20 cellular contexts compared by ENCODE assay signal in genomic region chr12:31772186-31772585, GRCh38. TPM values are rescaled to one million over a fixed set of nuclear protein-coding genes. Genes with fewer than 3 reads are reported as not detected.
DNase-seq lines count a peak whose midpoint lies in the region; ATAC-seq, FAIRE-seq and TF ChIP-seq lines count a peak whose summit lies in the region.
"Had no signal": no experiment of that assay in that cellular context is flagged by ENCODE, and none has a peak within 500 bp of the region (broad histone marks: within the 10 kb centered on the region; RNA-seq: fewer than 3 reads in every experiment).

No MANE protein-coding gene starts in this region.

- no peaks in the 10 kb centered on the region for H3K79me2 ChIP-seq in H1 (ENCODE audit: control insufficient read depth in 1 of 2, insufficient read depth in 2 of 2, low read length in 2 of 2)

- H3K23ac ChIP-seq in H1 (ENCODE audit: insufficient read length), result no peak overlapping the region

- H3K27ac ChIP-seq in cardiac muscle cell (peak overlapping the region; percentile 96), heart left ventricle (no peak overlapping the region), H1 (ENCODE audit: low read depth, low read length) (no peak overlapping the region)
- H3K27ac ChIP-seq: HL-60, SJSA1 had no signal

- no peak overlapping the region for H4K8ac ChIP-seq in H1 (ENCODE audit: extremely low read depth, insufficient read depth, low read length)

- 0 out of 2 replicates have a peak overlapping the region, but pooled peaks have one; percentile 39 for H2BK12ac ChIP-seq in H1 (ENCODE audit: low read depth, low read length)

- H2AK5ac ChIP-seq in H1 (ENCODE audit: low read depth, low read length), result no peak overlapping the region

- FAIRE-seq in H1 (lab: Jason Lieb, UNC), result no peak
- FAIRE-seq: G401.6 had no signal

- DNase-seq in cardiac muscle cell (ENCODE audit: low read depth in 1 of 2, low spot score in 1 of 2), result peak in 1 of 2 donors; percentile 62
- no peak for DNase-seq in heart left ventricle
- no peak for DNase-seq in H1 (ENCODE audit: low read depth in 1 of 2, low spot score in 2 of 2)
- no peak for DNase-seq in mesothelial cell of epicardium (ENCODE audit: low spot score in 2 of 2, unreplicated experiment in 2 of 2)
- DNase-seq in type B pancreatic cell (ENCODE audit: extremely low spot score, unreplicated experiment), result no peak
- DNase-seq in DMS153 treated with DMSO at 0.1 percent for 48 hours (lab: John Stamatoyannopoulos, UW; ENCODE audit: unreplicated experiment), result no peak
- DNase-seq in ureter (ENCODE audit: low spot score), result no peak
- no peak for DNase-seq in stimulated activated CD4-positive, alpha-beta T cell treated with anti-CD3 and anti-CD28 coated beads, Interleukin-15, amount 100 ng/mL, for 24 hours
- DNase-seq: Karpas-422, NCI-H1092, NCI-H1436, NCI-H187, NCI-H446, NCI-H526, NCI-H82, Right ventricle myocardium superior, RPMI8226 had no signal

- WGBS in heart left ventricle, 4 donors, result 77 to 85% (median 82%) methylated on average over 4 of the region's 4 CpGs
- WGBS in H1 (ENCODE audit: extremely low coverage in 1 of 2, insufficient coverage in 1 of 2, insufficient read length in 1 of 2, insufficient replicate concordance in 2 of 2, low coverage in 1 of 2, low lambda C conversion rate in 2 of 2, missing lambda C conversion rate in 1 of 2), 2 experiments, result 87% methylated on average over 4 of the region's 4 CpGs; no CpG with 5 or more reads in 1 of the 2 experiments

- H3K18ac ChIP-seq in H1 (ENCODE audit: extremely low read depth, low read length), result no peak overlapping the region

- no peak overlapping the region for H4K5ac ChIP-seq in H1 (ENCODE audit: insufficient read length, low read depth, low read length)

- H4K20me1 ChIP-seq in H1 (replicated peaks in 1 of 2; ENCODE audit: control insufficient read depth in 1 of 2, insufficient read depth in 2 of 2, low read length in 2 of 2), result no peaks in the 10 kb centered on the region

- H3K9me3 ChIP-seq in cardiac muscle cell (ENCODE audit: low read depth) (no peaks in the 10 kb centered on the region), heart left ventricle (peaks cover 0 to 4% (median 0%) of the 10 kb centered on the region in 12 donors), H1 (ENCODE audit: insufficient read depth in 2 of 2, low read depth in 1 of 2, low read length in 1 of 2) (no peaks in the 10 kb centered on the region)
- H3K9me3 ChIP-seq: SJSA1 had no signal

- H3K4me1 ChIP-seq in cardiac muscle cell (ENCODE audit: low read depth) (peaks cover 17% of the 10 kb centered on the region), heart left ventricle (peaks cover 0 to 11% (median 0%) of the 10 kb centered on the region in 12 donors), H1 (replicated peaks in 1 of 4; ENCODE audit: control insufficient read depth in 3 of 4, insufficient read depth in 4 of 4, low read length in 3 of 4) (peaks cover 0 to 2% (median 1%) of the 10 kb centered on the region in 4 experiments; a peak in 4 of 7 replicates)
- H3K4me1 ChIP-seq: SJSA1 had no signal

- intact Hi-C loops in heart left ventricle (cut with DNase I), result no loop called here

- H3K4me2 ChIP-seq in H1 (ENCODE audit: insufficient read depth in 1 of 2, low read depth in 2 of 2, low read length in 2 of 2), result no peak overlapping the region

- H3K36me3 Mint-ChIP-seq in mesothelial cell of epicardium (peaks cover 8% of the 10 kb centered on the region), type B pancreatic cell (peaks cover 7% of the 10 kb centered on the region)

- no peak overlapping the region for H3K56ac ChIP-seq in H1 (replicated peaks; ENCODE audit: insufficient read length, low read depth, low read length)

- H3K4me3 Mint-ChIP-seq in mesothelial cell of epicardium (no peak overlapping the region), type B pancreatic cell (no peak overlapping the region)

- H3K36me3 ChIP-seq in cardiac muscle cell (no peaks in the 10 kb centered on the region), heart left ventricle (no peaks in the 10 kb centered on the region), H1 (ENCODE audit: control insufficient read depth in 2 of 4, insufficient read depth in 4 of 4, low read length in 3 of 4) (no peaks in the 10 kb centered on the region)
- H3K36me3 ChIP-seq: SJSA1 had no signal

- H3K23me2 ChIP-seq in H1 (ENCODE audit: low read depth, low read length), result no peaks in the 10 kb centered on the region

- no peak overlapping the region for H3K9ac ChIP-seq in H1 (replicated peaks in 1 of 4; ENCODE audit: extremely low read depth in 1 of 4, low read depth in 3 of 4, low read length in 3 of 4)

- no peak overlapping the region; the same call in 1 of the 2 replicates for H2BK20ac ChIP-seq in H1 (ENCODE audit: low read length)

- H3K27ac Mint-ChIP-seq in mesothelial cell of epicardium (peak overlapping the region; percentile 93), type B pancreatic cell (peak overlapping the region; percentile 90)

- H3K4me3 ChIP-seq in cardiac muscle cell (no peak overlapping the region), heart left ventricle (no peak overlapping the region), H1 (ENCODE audit: extremely low read depth in 1 of 4, insufficient read depth in 2 of 4, low read depth in 3 of 4, low read length in 4 of 4) (no peak overlapping the region)
- H3K4me3 ChIP-seq: SJSA1 had no signal

- H2BK120ac ChIP-seq in H1 (replicated peaks; ENCODE audit: low read depth, low read length), result no peak overlapping the region

- CTCF ChIA-PET in H1 (lab: Charles Lee; ENCODE audit: partially characterized antibody), result interaction anchor here (0.6 to 1.7 kb wide), 7 partner anchors 8 to 90 kb away, joined by 3 to 7 read pairs (median 4); no protein-coding TSS in a partner anchor

- H4K91ac ChIP-seq in H1 (replicated peaks; ENCODE audit: insufficient read length, low read length), result no peak overlapping the region

- POLR2A ChIA-PET in H1 (lab: Charles Lee; ENCODE audit: partially characterized antibody), result no interaction called here

- no peak for ATAC-seq in heart left ventricle

- TF ChIP-seq POLR2A in heart left ventricle (IDR thresholded peaks at IDR 0.05) (no peak), H1 (IDR thresholded peaks at IDR 0.05; ENCODE audit: control extremely low read depth in 1 of 2, low read depth in 2 of 2, low read length in 2 of 2) (no peak)

- H2BK5ac ChIP-seq in H1 (ENCODE audit: low read depth, low read length), result no peak overlapping the region

- H3K79me1 ChIP-seq in H1 (ENCODE audit: low read depth, low read length), result no peaks in the 10 kb centered on the region

- H3K27me3 Mint-ChIP-seq in mesothelial cell of epicardium (ENCODE audit: low read depth), result no peaks in the 10 kb centered on the region
- H3K27me3 Mint-ChIP-seq in type B pancreatic cell, result no peaks in the 10 kb centered on the region

- H3K4me1 Mint-ChIP-seq in mesothelial cell of epicardium (peaks cover 32% of the 10 kb centered on the region), type B pancreatic cell (ENCODE audit: unreplicated experiment) (peaks cover 20% of the 10 kb centered on the region)

- TF ChIP-seq EP300 in H1 (IDR thresholded peaks at IDR 0.05; ENCODE audit: borderline replicate concordance in 1 of 2, low read depth in 2 of 2, low read length in 2 of 2), result no peak

- no peak overlapping the region for H3K14ac ChIP-seq in H1 (ENCODE audit: insufficient read length)

- TF ChIP-seq RAD21 in H1 (IDR thresholded peaks at IDR 0.05 in 1 of 2, conservative IDR thresholded peaks at IDR 0.05 in 1 of 2; ENCODE audit: low read depth in 2 of 2, low read length in 2 of 2), result no peak

- H3K4ac ChIP-seq in H1 (replicated peaks; ENCODE audit: insufficient read length, low read depth, low read length), result no peak overlapping the region

- TF ChIP-seq CTCF in cardiac muscle cell (IDR thresholded peaks at IDR 0.05; ENCODE audit: low read depth, low read length) (no peak), heart left ventricle (IDR thresholded peaks at IDR 0.05) (no peak), H1 (IDR thresholded peaks at IDR 0.05; ENCODE audit: control extremely low read depth in 1 of 3, insufficient read depth in 1 of 3, low read depth in 1 of 3, low read length in 3 of 3) (no peak), mesothelial cell of epicardium (IDR thresholded peaks at IDR 0.05; ENCODE audit: unreplicated experiment) (no peak), type B pancreatic cell (conservative IDR thresholded peaks at IDR 0.05) (no peak)

- peak overlapping the region; percentile 81; the same call in 1 of the 2 replicates for H2BK15ac ChIP-seq in H1 (ENCODE audit: low read length)

- H3K9me3 Mint-ChIP-seq in mesothelial cell of epicardium (peaks cover 7% of the 10 kb centered on the region), type B pancreatic cell (peaks cover 8% of the 10 kb centered on the region)

- H3K27me3 ChIP-seq in cardiac muscle cell (no peaks in the 10 kb centered on the region), heart left ventricle (no peaks in the 10 kb centered on the region), H1 (replicated peaks in 1 of 4; ENCODE audit: control insufficient read depth in 3 of 4, extremely low read depth in 1 of 4, insufficient read depth in 3 of 4, low read length in 3 of 4) (no peaks in the 10 kb centered on the region)
- H3K27me3 ChIP-seq: SJSA1 had no signal

- peak overlapping the region; percentile 48; the same call in 1 of the 2 replicates for H2AFZ ChIP-seq in H1 (ENCODE audit: low read length)

TF ChIP-seq in H1, 55 proteins besides CTCF, POLR2A, EP300 and RAD21 (continues in another document):
- TF ChIP-seq NRF1 (IDR thresholded peaks at IDR 0.05; ENCODE audit: low read depth, low read length) (no peak), CEBPB (IDR thresholded peaks at IDR 0.05; ENCODE audit: low read depth, low read length) (no peak), HDAC2 (IDR thresholded peaks at IDR 0.05; ENCODE audit: borderline replicate concordance in 1 of 2, low read depth in 2 of 2, low read length in 2 of 2) (no peak), RXRA (IDR thresholded peaks at IDR 0.05; ENCODE audit: insufficient read depth, low read depth, low read length) (no peak), ASH2L (IDR thresholded peaks at IDR 0.05; ENCODE audit: low read length) (no peak)

RNA-seq across cellular contexts. Expression of gene AMN1, which starts 43.4 kb away (rescaled TPM):
- total RNA-seq in cardiac muscle cell, result 9.7 and 11.7 TPM in 2 replicates
- polyA plus RNA-seq in cardiac muscle cell, result 18.1 and 20.6 TPM in 2 replicates
- total RNA-seq in heart left ventricle, result 10 to 100 TPM in 8 of 9 donors, 1 to 10 TPM in 1; 8.5 to 22.5 (median 16.4) TPM
- 10 to 100 TPM; 11.0 to 12.8 TPM for polyA plus RNA-seq in heart left ventricle
- total RNA-seq in H1 (2021; fragmentation: NEBNext Ultra II Directional; extraction: Animal tissue kit (Norgen Biotek cat#: 25700)), result 7.1 and 7.5 TPM in 2 replicates
- 10.1 and 13.8 TPM in 2 replicates for polyA plus RNA-seq in H1 (2011; rRNA removed)
- polyA plus RNA-seq in H1 (2011; cell fraction: cytosol; rRNA removed), result 19.1 TPM
- 3.0 TPM for polyA plus RNA-seq in H1 (2011; cell fraction: nucleus; rRNA removed)
- 9.2 to 13.0 TPM (median 10.2 TPM) in 4 replicates for polyA plus RNA-seq in H1 (2012, experiment 1 of 2)
- 1.6 TPM for polyA plus RNA-seq in H1 (2012, experiment 2 of 2)
- 6.8 TPM for polyA plus RNA-seq in H1 (2013, experiment 1 of 2)
- 7.9 TPM for polyA plus RNA-seq in H1 (2013, experiment 2 of 2)
- polyA minus RNA-seq in H1 (2011; rRNA and poly(A)+ RNA removed), result 9.4 and 9.6 TPM in 2 replicates
- 5.7 TPM for polyA minus RNA-seq in H1 (2011; cell fraction: cytosol; rRNA and poly(A)+ RNA removed)
- polyA minus RNA-seq in H1 (2011; cell fraction: nucleus; rRNA and poly(A)+ RNA removed), result 6.2 TPM
- total RNA-seq in mesothelial cell of epicardium, result 14.6 to 17.5 TPM (median 15.3 TPM) in 3 replicates
- total RNA-seq in type B pancreatic cell (ENCODE audit: low replicate concordance), result 5.5 and 9.6 TPM in 2 replicates
- total RNA-seq in ureter, result 16.6 TPM
